17 cellular contexts compared by ENCODE assay signal in the genomic region with DNA sequence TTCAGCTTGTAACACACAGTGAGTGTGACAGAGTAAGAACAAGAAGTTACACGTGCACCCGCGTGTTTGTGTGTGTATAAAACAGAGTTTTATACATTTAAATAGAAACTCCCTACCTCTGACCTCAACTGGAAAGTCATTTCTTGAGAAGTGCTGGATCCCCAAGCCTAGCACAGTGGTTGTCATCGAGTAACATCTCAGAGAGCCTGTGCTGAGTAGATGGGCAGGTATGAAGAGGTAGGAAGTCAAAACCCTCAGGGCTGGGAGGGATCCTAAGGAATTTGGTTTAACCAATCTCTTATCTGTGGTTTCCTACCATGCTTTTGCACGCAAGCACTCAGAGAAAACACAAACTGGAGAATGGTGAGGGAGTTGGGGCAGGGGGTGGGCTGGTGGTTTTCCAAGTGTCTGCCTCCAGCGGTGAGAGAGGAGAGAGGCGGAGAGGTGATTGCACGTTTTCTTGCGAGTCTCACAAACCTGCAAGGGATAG. TPM values are rescaled to one million over a fixed set of nuclear protein-coding genes. Genes with fewer than 3 reads are reported as not detected.
DNase-seq lines count a peak whose midpoint lies in the region; ATAC-seq and TF ChIP-seq lines count a peak whose summit lies in the region.
"Had no signal": no experiment of that assay in that cellular context is flagged by ENCODE, and none has a peak within 500 bp of the region (broad histone marks: within the 10 kb centered on the region; RNA-seq: fewer than 3 reads in every experiment).

No MANE protein-coding gene starts in this region.

- ATAC-seq in Right ventricle myocardium inferior (no peak), foreskin keratinocyte (peak; percentile 80), upper lobe of left lung (ENCODE audit: low FRiP score in 2 of 2) (peak; percentile 28 to 70), HG03457 (IDR thresholded peaks at IDR 0.05; ENCODE audit: unreplicated experiment) (no peak)
- ATAC-seq in naive thymus-derived CD8-positive, alpha-beta T cell: no peak

- H3K4me3 ChIP-seq in cardiac muscle cell: no peak overlapping the region
- H3K4me3 ChIP-seq in SJSA1: no peak overlapping the region
- H3K4me3 ChIP-seq in upper lobe of left lung: peak overlapping the region in 1 of 4 donors; percentile 5
- H3K4me3 ChIP-seq: prostate gland had no signal

- peaks cover 0 to 15% (median 7%) of the 10 kb centered on the region in 3 donors for H3K36me3 Mint-ChIP-seq in naive thymus-derived CD8-positive, alpha-beta T cell
- H3K36me3 Mint-ChIP-seq: brain had no signal

- no peaks in the 10 kb centered on the region for H3K4me1 Mint-ChIP-seq in naive thymus-derived CD8-positive, alpha-beta T cell
- H3K4me1 Mint-ChIP-seq: brain had no signal

- peaks cover 35 to 72% (median 62%) of the 10 kb centered on the region in 5 donors for H3K27me3 Mint-ChIP-seq in naive thymus-derived CD8-positive, alpha-beta T cell

- no peak for TF ChIP-seq EP300 in upper lobe of left lung (IDR thresholded peaks at IDR 0.05)

- no peak for TF ChIP-seq POLR2A in upper lobe of left lung (IDR thresholded peaks at IDR 0.05)

- H3K9me3 ChIP-seq in cardiac muscle cell (ENCODE audit: low read depth) (no peaks in the 10 kb centered on the region), SJSA1 (replicated peaks) (no peaks in the 10 kb centered on the region), upper lobe of left lung (no peaks in the 10 kb centered on the region)
- H3K9me3 ChIP-seq: prostate gland had no signal

- 47 to 48% methylated on average over 9 of the region's 9 CpGs for whole genome bisulfite sequencing in upper lobe of left lung, 2 donors

- H3K36me3 ChIP-seq in cardiac muscle cell (no peaks in the 10 kb centered on the region), SJSA1 (no peaks in the 10 kb centered on the region), upper lobe of left lung (no peaks in the 10 kb centered on the region)
- H3K36me3 ChIP-seq: prostate gland had no signal

- intact Hi-C loops in Right ventricle myocardium inferior (cut with DNase I): no loop called here

- no peak overlapping the region for H3K4me3 Mint-ChIP-seq in naive thymus-derived CD8-positive, alpha-beta T cell
- H3K4me3 Mint-ChIP-seq: brain had no signal

- peaks cover 0 to 18% (median 4%) of the 10 kb centered on the region in 9 donors for H3K9me3 Mint-ChIP-seq in naive thymus-derived CD8-positive, alpha-beta T cell

- TF ChIP-seq CTCF in cardiac muscle cell (IDR thresholded peaks at IDR 0.05; ENCODE audit: low read depth, low read length) (peak; percentile 18), foreskin keratinocyte (conservative IDR thresholded peaks at IDR 0.05) (peak; percentile 37), upper lobe of left lung (IDR thresholded peaks at IDR 0.05) (peak in 1 of 6 experiments; percentile 6)

- H3K4me1 ChIP-seq in cardiac muscle cell (ENCODE audit: low read depth) (peaks cover 27% of the 10 kb centered on the region), SJSA1 (replicated peaks) (peaks cover 32% of the 10 kb centered on the region), foreskin keratinocyte (peaks cover 6% of the 10 kb centered on the region), upper lobe of left lung (peaks cover 0 to 6% (median 2%) of the 10 kb centered on the region in 4 donors)
- H3K4me1 ChIP-seq: prostate gland had no signal

- H3K27me3 ChIP-seq in cardiac muscle cell (no peaks in the 10 kb centered on the region), SJSA1 (replicated peaks) (0 out of 2 replicates have a peak, but pooled peaks cover 13% of the 10 kb centered on the region), foreskin keratinocyte (peaks cover 10% of the 10 kb centered on the region), upper lobe of left lung (no peaks in the 10 kb centered on the region)

- H3K27ac Mint-ChIP-seq in naive thymus-derived CD8-positive, alpha-beta T cell: no peak overlapping the region
- H3K27ac Mint-ChIP-seq: brain had no signal

- H3K27ac ChIP-seq in cardiac muscle cell (peak overlapping the region; percentile 33), SJSA1 (peak overlapping the region; percentile 55), foreskin keratinocyte (no peak overlapping the region), upper lobe of left lung (peak overlapping the region in 3 of 4 donors; percentile 31 to 52 (median 40))
- H3K27ac ChIP-seq: prostate gland had no signal

- DNase-seq in cardiac muscle cell (ENCODE audit: low read depth in 1 of 2, low spot score in 1 of 2) (peak in 1 of 2 donors; percentile 42), Right ventricle myocardium inferior (ENCODE audit: missing footprints) (no peak), SJSA1 (ENCODE audit: low read depth in 1 of 2, low spot score in 2 of 2) (peak; percentile 31 to 51), foreskin keratinocyte (peak; percentile 56 to 85), upper lobe of left lung (peak in 1 of 2 donors; percentile 45)
- no peak for DNase-seq in naive thymus-derived CD8-positive, alpha-beta T cell
- no peak for DNase-seq in central memory CD4-positive, alpha-beta T cell
- DNase-seq: effector CD4-positive, alpha-beta T cell; kidney glomerular epithelial cell; NCI-H2081; RPMI8226; T-helper 9 cell had no signal

- POLR2A ChIA-PET in naive thymus-derived CD8-positive, alpha-beta T cell (lab: Charles Lee): no interaction called here

RNA-seq across cellular contexts. Expression of gene ACOXL, which starts 9.2 kb away (rescaled TPM):
- total RNA-seq in cardiac muscle cell (1.7 and 2.4 TPM in 2 replicates), Right ventricle myocardium inferior (not detected), foreskin keratinocyte (0.51 and 0.85 TPM in 2 replicates), upper lobe of left lung (100 to 1,000 TPM in 1 of 6 donors, 10 to 100 TPM in 5; 30.2 to 128 (median 38.0) TPM)
- polyA plus RNA-seq in cardiac muscle cell (0.89 and 4.0 TPM in 2 replicates), foreskin keratinocyte (0.19 and 0.49 TPM in 2 replicates)
- not detected in 2 replicates for total RNA-seq in SJSA1 (2014; rRNA removed; shearing (Covaris generic))
- not detected for total RNA-seq in naive thymus-derived CD8-positive, alpha-beta T cell
- polyA plus RNA-seq in naive thymus-derived CD8-positive, alpha-beta T cell: not detected
- total RNA-seq: frontal cortex had no signal
- polyA plus RNA-seq: AG04450 had no signal

Comparison
In these comparisons a context has a peak if more than half of its experiments do, and no peak if none do; other contexts are left out.
1. DNase-seq: peak in SJSA1 (2 of 2) and foreskin keratinocyte (2 of 2); none in Right ventricle myocardium inferior (single experiment), naive thymus-derived CD8-positive, alpha-beta T cell (0 of 10) and central memory CD4-positive, alpha-beta T cell (single experiment).
2. ATAC-seq: peak in foreskin keratinocyte (single experiment) and upper lobe of left lung (2 of 2); none in Right ventricle myocardium inferior (single experiment), HG03457 (single experiment) and naive thymus-derived CD8-positive, alpha-beta T cell (0 of 2).